Comparison of ENCODE assay signal across 1 cellular context in the genomic region with DNA sequence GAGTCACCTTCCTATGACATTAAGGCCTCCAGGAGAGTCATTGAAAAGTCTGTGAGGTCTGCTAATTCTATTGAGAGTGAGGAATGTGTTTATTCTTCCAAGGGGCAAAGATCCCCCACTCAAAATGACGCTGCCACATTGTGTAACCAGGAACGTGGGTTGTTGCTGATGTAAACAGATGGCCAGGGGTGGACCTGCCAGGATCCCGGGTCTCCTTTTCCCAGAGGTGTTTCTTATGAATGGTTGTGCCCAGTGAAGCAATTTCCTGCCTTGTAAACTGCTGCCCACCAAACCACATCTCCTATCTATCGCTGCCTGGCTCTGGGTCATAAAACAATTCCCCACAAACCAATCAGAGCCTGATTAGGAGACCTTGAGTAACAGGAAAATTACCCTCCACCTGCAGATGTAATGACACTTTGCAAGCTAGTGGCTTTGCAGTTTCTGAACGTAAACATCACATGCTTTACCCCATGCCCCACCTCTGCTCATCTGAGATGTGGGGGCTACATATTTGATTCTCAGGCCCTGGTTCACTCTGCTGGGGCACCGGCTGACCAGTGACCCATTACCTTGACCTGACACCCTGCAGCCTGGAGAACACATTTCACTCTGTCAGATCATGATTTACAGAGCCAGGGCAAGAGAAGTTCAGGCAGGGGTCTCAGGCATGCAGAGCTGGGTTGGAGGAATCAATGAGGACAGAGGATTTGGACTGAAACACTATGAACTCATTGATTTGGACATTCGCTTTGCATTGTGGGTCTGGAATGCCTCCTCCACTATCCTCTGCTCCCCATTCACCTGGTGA.
TF ChIP-seq lines count a peak whose summit lies in the region.

No MANE protein-coding gene starts in this region.

TF ChIP-seq in liver, 16 proteins besides CTCF, POLR2A, EP300 and RAD21 (continued from another document):
- TF ChIP-seq, protein P1, sequence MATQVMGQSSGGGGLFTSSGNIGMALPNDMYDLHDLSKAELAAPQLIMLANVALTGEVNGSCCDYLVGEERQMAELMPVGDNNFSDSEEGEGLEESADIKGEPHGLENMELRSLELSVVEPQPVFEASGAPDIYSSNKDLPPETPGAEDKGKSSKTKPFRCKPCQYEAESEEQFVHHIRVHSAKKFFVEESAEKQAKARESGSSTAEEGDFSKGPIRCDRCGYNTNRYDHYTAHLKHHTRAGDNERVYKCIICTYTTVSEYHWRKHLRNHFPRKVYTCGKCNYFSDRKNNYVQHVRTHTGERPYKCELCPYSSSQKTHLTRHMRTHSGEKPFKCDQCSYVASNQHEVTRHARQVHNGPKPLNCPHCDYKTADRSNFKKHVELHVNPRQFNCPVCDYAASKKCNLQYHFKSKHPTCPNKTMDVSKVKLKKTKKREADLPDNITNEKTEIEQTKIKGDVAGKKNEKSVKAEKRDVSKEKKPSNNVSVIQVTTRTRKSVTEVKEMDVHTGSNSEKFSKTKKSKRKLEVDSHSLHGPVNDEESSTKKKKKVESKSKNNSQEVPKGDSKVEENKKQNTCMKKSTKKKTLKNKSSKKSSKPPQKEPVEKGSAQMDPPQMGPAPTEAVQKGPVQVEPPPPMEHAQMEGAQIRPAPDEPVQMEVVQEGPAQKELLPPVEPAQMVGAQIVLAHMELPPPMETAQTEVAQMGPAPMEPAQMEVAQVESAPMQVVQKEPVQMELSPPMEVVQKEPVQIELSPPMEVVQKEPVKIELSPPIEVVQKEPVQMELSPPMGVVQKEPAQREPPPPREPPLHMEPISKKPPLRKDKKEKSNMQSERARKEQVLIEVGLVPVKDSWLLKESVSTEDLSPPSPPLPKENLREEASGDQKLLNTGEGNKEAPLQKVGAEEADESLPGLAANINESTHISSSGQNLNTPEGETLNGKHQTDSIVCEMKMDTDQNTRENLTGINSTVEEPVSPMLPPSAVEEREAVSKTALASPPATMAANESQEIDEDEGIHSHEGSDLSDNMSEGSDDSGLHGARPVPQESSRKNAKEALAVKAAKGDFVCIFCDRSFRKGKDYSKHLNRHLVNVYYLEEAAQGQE (IDR thresholded peaks at IDR 0.05), result peak; percentile 37
- TF ChIP-seq HNF4G (IDR thresholded peaks at IDR 0.05), result no peak
- TF ChIP-seq FOXA1 (IDR thresholded peaks at IDR 0.05), result no peak
- no peak for TF ChIP-seq TAF1 (conservative IDR thresholded peaks at IDR 0.05)
- TF ChIP-seq RXRA (IDR thresholded peaks at IDR 0.05), result peak; percentile 49 to 65
- TF ChIP-seq, protein P2, sequence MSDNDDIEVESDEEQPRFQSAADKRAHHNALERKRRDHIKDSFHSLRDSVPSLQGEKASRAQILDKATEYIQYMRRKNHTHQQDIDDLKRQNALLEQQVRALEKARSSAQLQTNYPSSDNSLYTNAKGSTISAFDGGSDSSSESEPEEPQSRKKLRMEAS (IDR thresholded peaks at IDR 0.05), result peak; percentile 25
- TF ChIP-seq, protein P3, sequence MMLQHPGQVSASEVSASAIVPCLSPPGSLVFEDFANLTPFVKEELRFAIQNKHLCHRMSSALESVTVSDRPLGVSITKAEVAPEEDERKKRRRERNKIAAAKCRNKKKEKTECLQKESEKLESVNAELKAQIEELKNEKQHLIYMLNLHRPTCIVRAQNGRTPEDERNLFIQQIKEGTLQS (IDR thresholded peaks at IDR 0.05), result peak; percentile 15
- TF ChIP-seq SP1 (IDR thresholded peaks at IDR 0.05), result peak; percentile 67
- TF ChIP-seq HNF4A (conservative IDR thresholded peaks at IDR 0.05), result peak; percentile 69 to 71
- TF ChIP-seq NR2F2 (IDR thresholded peaks at IDR 0.05), result no peak
- TF ChIP-seq YY1 (IDR thresholded peaks at IDR 0.05), result no peak
- no peak for TF ChIP-seq EGR1 (IDR thresholded peaks at IDR 0.05; ENCODE audit: low read depth in 2 of 2)
